8 cellular contexts compared by ENCODE assay signal in the genomic region with DNA sequence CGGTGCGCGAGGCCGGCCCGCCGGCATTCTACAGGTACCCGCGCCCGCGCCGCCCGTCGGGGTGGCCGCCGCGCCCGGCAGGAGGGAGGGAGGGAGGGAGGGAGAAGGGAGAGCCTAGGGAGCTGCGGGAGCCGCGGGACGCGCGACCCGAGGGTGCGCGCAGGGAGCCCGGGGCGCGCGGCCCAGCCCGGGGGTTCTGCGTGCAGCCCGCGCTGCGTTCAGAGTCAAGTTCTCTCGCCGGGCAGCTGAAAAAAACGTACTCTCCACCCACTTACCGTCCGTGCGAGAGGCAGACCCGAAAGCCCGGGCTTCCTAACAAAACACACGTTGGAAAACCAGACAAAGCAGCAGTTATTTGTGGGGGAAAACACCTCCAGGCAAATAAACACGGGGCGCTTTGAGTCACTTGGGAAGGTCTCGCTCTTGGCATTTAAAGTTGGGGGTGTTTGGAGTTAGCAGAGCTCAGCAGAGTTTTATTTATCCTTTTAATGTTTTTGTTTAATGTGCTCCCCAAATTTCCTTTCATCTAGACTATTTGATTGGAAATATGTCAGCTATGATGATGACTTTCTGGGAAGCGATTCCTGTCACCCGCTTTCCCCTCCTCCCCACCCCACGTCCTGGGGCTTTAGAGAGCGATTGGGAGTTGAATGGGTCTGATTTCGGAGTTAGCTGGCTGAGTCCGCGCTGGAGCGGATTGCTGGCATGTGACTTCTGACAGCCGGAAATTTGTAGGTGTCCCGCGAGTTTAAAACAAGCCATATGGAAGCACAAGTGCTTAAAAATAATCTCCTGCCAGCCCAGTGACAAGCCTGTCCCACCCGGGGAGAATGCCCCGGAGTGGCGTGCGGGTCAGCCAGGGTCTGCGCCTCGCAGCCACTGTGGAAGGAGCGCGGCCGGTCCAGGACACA. TPM values are rescaled to one million over a fixed set of nuclear protein-coding genes. Genes with fewer than 3 reads are reported as not detected.
DNase-seq lines count a peak whose midpoint lies in the region; ATAC-seq lines count a peak whose summit lies in the region.

No MANE protein-coding gene starts in this region.

- no peaks in the 10 kb centered on the region for H4K20me1 ChIP-seq in GM23248 (ENCODE audit: insufficient read depth)

- no peaks in the 10 kb centered on the region for H3K36me3 Mint-ChIP-seq in activated naive CD8-positive, alpha-beta T cell treated with anti-CD3 and anti-CD28 coated beads for 36 hours
- no peaks in the 10 kb centered on the region for H3K36me3 Mint-ChIP-seq in stimulated activated effector memory CD8-positive, alpha-beta T cell treated with anti-CD3 and anti-CD28 coated beads, Interleukin-12 subunit alpha, Interleukin-12 subunit beta, amount 100 ng/mL, for 72 hours

- in situ Hi-C loops in GM23248 (cut with MboI) = no loop called here

- H3K4me1 ChIP-seq in GM23248 (ENCODE audit: insufficient read depth) = no peaks in the 10 kb centered on the region
- H3K4me1 ChIP-seq in iPS-15b (ENCODE audit: control insufficient read depth, insufficient read depth, low read length) = no peaks in the 10 kb centered on the region

- H3K27ac ChIP-seq in GM23248 = no peak overlapping the region

- H3K27me3 ChIP-seq in GM23248 (replicated peaks; ENCODE audit: insufficient read depth) (peaks cover 74% of the 10 kb centered on the region), iPS-15b (ENCODE audit: control insufficient read depth, insufficient read depth, low read length) (peaks cover 58% of the 10 kb centered on the region)

- H2AFZ ChIP-seq in GM23248 = peak overlapping the region; percentile 18; the same call in 1 of the 2 replicates

- peak overlapping the region; percentile 83 for H3K4me2 ChIP-seq in GM23248 (ENCODE audit: unreplicated experiment)

- WGBS in GM23248 (ENCODE audit: low coverage in 1 of 2, low lambda C conversion rate in 2 of 2, missing lambda C conversion rate in 2 of 2), 2 experiments = 7 to 8% methylated on average over 40 to 67 of the region's 67 CpGs

- ATAC-seq in stimulated activated effector memory CD8-positive, alpha-beta T cell treated with anti-CD3 and anti-CD28 coated beads, Interleukin-12 subunit alpha, Interleukin-12 subunit beta, amount 100 ng/mL, for 72 hours = no peak
- ATAC-seq in HG02610 (IDR thresholded peaks at IDR 0.05; ENCODE audit: unreplicated experiment) = no peak

- H3K4me3 ChIP-seq in GM23248 (peak overlapping the region; percentile 59), iPS-15b (ENCODE audit: low read depth, low read length) (peak overlapping the region; percentile 58)

- peaks cover 13% of the 10 kb centered on the region for H3K4me1 Mint-ChIP-seq in activated naive CD8-positive, alpha-beta T cell treated with anti-CD3 and anti-CD28 coated beads for 36 hours
- H3K4me1 Mint-ChIP-seq in stimulated activated effector memory CD8-positive, alpha-beta T cell treated with anti-CD3 and anti-CD28 coated beads, Interleukin-12 subunit alpha, Interleukin-12 subunit beta, amount 100 ng/mL, for 72 hours = peaks cover 18% of the 10 kb centered on the region

- H3K9me3 ChIP-seq in GM23248 (ENCODE audit: low read depth) (no peaks in the 10 kb centered on the region), iPS-15b (ENCODE audit: control insufficient read depth, insufficient read depth, low read length) (no peaks in the 10 kb centered on the region)

- no peak overlapping the region for H3K9ac ChIP-seq in GM23248
- H3K9ac ChIP-seq in iPS-15b (ENCODE audit: low read depth, low read length) = no peak overlapping the region

- no peaks in the 10 kb centered on the region for H3K9me2 ChIP-seq in GM23248 (ENCODE audit: insufficient read depth)

- no peaks in the 10 kb centered on the region for H3K36me3 ChIP-seq in GM23248 (ENCODE audit: low read depth)
- H3K36me3 ChIP-seq in iPS-15b (ENCODE audit: control insufficient read depth, insufficient read depth, low read length) = no peaks in the 10 kb centered on the region

- H3F3A ChIP-seq in GM23248 (ENCODE audit: insufficient read depth) = no peaks in the 10 kb centered on the region

- H3K9me3 Mint-ChIP-seq in activated naive CD8-positive, alpha-beta T cell treated with anti-CD3 and anti-CD28 coated beads for 36 hours = no peaks in the 10 kb centered on the region
- no peaks in the 10 kb centered on the region for H3K9me3 Mint-ChIP-seq in stimulated activated effector memory CD8-positive, alpha-beta T cell treated with anti-CD3 and anti-CD28 coated beads, Interleukin-12 subunit alpha, Interleukin-12 subunit beta, amount 100 ng/mL, for 72 hours

- DNase-seq in GM23248 (peak; percentile 42), NCI-H1930 (lab: John Stamatoyannopoulos, UW) (no peak), NCI-H2081 treated with DMSO at 0.1 percent for 48 hours (lab: John Stamatoyannopoulos, UW) (no peak)
- DNase-seq in activated naive CD8-positive, alpha-beta T cell treated with anti-CD3 and anti-CD28 coated beads for 36 hours = no peak
- DNase-seq in stimulated activated effector memory CD8-positive, alpha-beta T cell treated with anti-CD3 and anti-CD28 coated beads, Interleukin-12 subunit alpha, Interleukin-12 subunit beta, amount 100 ng/mL, for 72 hours (ENCODE audit: low spot score in 2 of 2) = no peak
- no peak for DNase-seq in stimulated activated CD4-positive, alpha-beta T cell treated with anti-CD3 and anti-CD28 coated beads, Interleukin-4, amount 100 ng/mL, for 24 hours

- H3K79me2 ChIP-seq in GM23248 (ENCODE audit: insufficient read depth) = no peaks in the 10 kb centered on the region

- H3K27me3 Mint-ChIP-seq in activated naive CD8-positive, alpha-beta T cell treated with anti-CD3 and anti-CD28 coated beads for 36 hours = peaks cover 71% of the 10 kb centered on the region

- H3K4me3 Mint-ChIP-seq in activated naive CD8-positive, alpha-beta T cell treated with anti-CD3 and anti-CD28 coated beads for 36 hours = peak overlapping the region; percentile 62
- H3K4me3 Mint-ChIP-seq in stimulated activated effector memory CD8-positive, alpha-beta T cell treated with anti-CD3 and anti-CD28 coated beads, Interleukin-12 subunit alpha, Interleukin-12 subunit beta, amount 100 ng/mL, for 72 hours = peak overlapping the region; percentile 57

- H3K27ac Mint-ChIP-seq in activated naive CD8-positive, alpha-beta T cell treated with anti-CD3 and anti-CD28 coated beads for 36 hours = no peak overlapping the region
- no peak overlapping the region for H3K27ac Mint-ChIP-seq in stimulated activated effector memory CD8-positive, alpha-beta T cell treated with anti-CD3 and anti-CD28 coated beads, Interleukin-12 subunit alpha, Interleukin-12 subunit beta, amount 100 ng/mL, for 72 hours

RNA-seq across cellular contexts. Expression of a gene that starts 1.1 kb away (rescaled TPM):
- total RNA-seq in GM23248 (2014; rRNA removed; shearing (Covaris generic)) = 0.13 TPM in 1 of 2 replicates, not detected in the other
- 0.09 and 0.24 TPM in 2 replicates for polyA plus RNA-seq in GM23248 (2016; fragmentation: Nextera tagmentation; extraction: Ambion mirVana)
- 1 to 10 TPM in 1 of 2 experiments, under 1 TPM in 1; 0.45 to 1.1 TPM for total RNA-seq in activated naive CD8-positive, alpha-beta T cell treated with anti-CD3 and anti-CD28 coated beads for 36 hours
